Comparison of ENCODE assay signal across 21 cellular contexts in the genomic region with DNA sequence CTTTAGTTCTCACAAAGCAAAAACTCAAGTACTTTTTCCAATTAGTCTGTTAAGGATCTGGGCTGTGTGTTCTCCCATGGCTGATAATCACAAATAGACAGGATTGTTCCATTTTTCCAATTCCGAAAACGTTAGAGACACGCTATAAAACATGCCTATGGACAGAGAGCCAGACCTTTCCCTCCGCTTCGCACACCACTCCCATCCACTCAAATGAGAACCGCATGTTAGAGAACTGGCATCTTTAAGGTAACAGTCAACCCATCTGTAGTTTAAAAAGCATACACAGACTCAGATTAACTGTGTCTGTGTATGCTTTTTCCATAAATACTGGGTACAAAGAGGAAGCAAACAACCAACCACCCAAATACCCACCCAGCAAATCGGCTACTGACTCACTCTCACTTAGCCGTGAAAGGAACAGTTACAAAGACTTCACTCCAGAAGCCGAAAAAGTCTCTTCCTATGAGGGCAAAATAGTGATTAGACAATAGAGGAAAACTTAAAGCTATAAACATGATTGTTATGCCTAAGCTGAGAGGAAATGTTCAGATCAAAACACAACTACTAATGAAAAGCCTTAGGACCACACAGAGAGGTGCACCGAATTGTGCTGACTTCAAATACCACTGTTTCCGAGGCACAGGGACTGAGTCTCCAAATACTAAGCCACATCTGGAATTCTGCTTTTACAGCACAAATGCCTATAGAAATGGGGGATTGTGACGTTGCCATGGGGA. TPM values are rescaled to one million over a fixed set of nuclear protein-coding genes. Genes with fewer than 3 reads are reported as not detected.
DNase-seq lines count a peak whose midpoint lies in the region; ATAC-seq, FAIRE-seq and TF ChIP-seq lines count a peak whose summit lies in the region.
"Had no signal": no experiment of that assay in that cellular context is flagged by ENCODE, and none has a peak within 500 bp of the region (broad histone marks: within the 10 kb centered on the region; RNA-seq: fewer than 3 reads in every experiment).

No MANE protein-coding gene starts in this region.

- no peaks in the 10 kb centered on the region for H3K9me3 ChIP-seq in cardiac muscle cell (ENCODE audit: low read depth)
- no peaks in the 10 kb centered on the region for H3K9me3 ChIP-seq in endothelial cell of umbilical vein (replicated peaks; ENCODE audit: control insufficient read depth, insufficient read depth, low read length)
- no peaks in the 10 kb centered on the region for H3K9me3 ChIP-seq in vagina
- H3K9me3 ChIP-seq: psoas muscle had no signal

- dilution Hi-C loops in endothelial cell of umbilical vein (cut with MboI; ENCODE audit: extremely low pct_ligation_motif_present, low sequenced_read_pairs) = no loop called here

- H3K36me3 Mint-ChIP-seq in nephron (ENCODE audit: low read depth) = peaks cover 4% of the 10 kb centered on the region
- H3K36me3 Mint-ChIP-seq: activated naive CD4-positive, alpha-beta T cell treated with anti-CD3 and anti-CD28 coated beads, Interleukin-2, amount 10 ng/mL, durations not matched to agents 7 days and 5 days had no signal

- H3K9me3 Mint-ChIP-seq in nephron = no peaks in the 10 kb centered on the region
- H3K9me3 Mint-ChIP-seq: activated naive CD4-positive, alpha-beta T cell treated with anti-CD3 and anti-CD28 coated beads, Interleukin-2, amount 10 ng/mL, durations not matched to agents 7 days and 5 days; effector memory CD8-positive, alpha-beta T cell had no signal

- no peak overlapping the region for H3K4me3 ChIP-seq in cardiac muscle cell
- no peak overlapping the region for H3K4me3 ChIP-seq in endothelial cell of umbilical vein (replicated peaks in 1 of 3; ENCODE audit: insufficient read depth in 1 of 3, low read depth in 1 of 3, low read length in 3 of 3)
- peak overlapping the region in 1 of 2 donors; percentile 30 for H3K4me3 ChIP-seq in vagina
- H3K4me3 ChIP-seq: psoas muscle had no signal

- H4K20me1 ChIP-seq in endothelial cell of umbilical vein (replicated peaks; ENCODE audit: control insufficient read depth, extremely low read depth, insufficient read depth, low read length) = no peaks in the 10 kb centered on the region

- H3K27me3 Mint-ChIP-seq in nephron (ENCODE audit: low read depth) = no peaks in the 10 kb centered on the region

- TF ChIP-seq CTCF in cardiac muscle cell (IDR thresholded peaks at IDR 0.05; ENCODE audit: low read depth, low read length) (no peak), endothelial cell of umbilical vein (IDR thresholded peaks at IDR 0.05; ENCODE audit: extremely low read depth in 1 of 2, insufficient read depth in 1 of 2, low read depth in 1 of 2, low read length in 2 of 2) (no peak), nephron (IDR thresholded peaks at IDR 0.05; ENCODE audit: unreplicated experiment in 3 of 3) (no peak), vagina (IDR thresholded peaks at IDR 0.05) (no peak)

- DNase-seq in cardiac muscle cell (ENCODE audit: low read depth in 1 of 2, low spot score in 1 of 2) (no peak), Right ventricle myocardium inferior (ENCODE audit: missing footprints) (no peak), endothelial cell of umbilical vein (ENCODE audit: low read depth, low spot score) (no peak), vagina (ENCODE audit: extremely low spot score in 2 of 2) (no peak), germinal center (ENCODE audit: low spot score) (no peak)
- DNase-seq in NK-92 treated with Interleukin-12 subunit alpha and Interleukin-12 subunit beta, amount 100 ng/mL, for 24 hours (lab: John Stamatoyannopoulos, UW) = no peak
- DNase-seq: activated CD4-positive, alpha-beta T cell treated with anti-CD3 and anti-CD28 coated beads for 4 hours; activated naive CD4-positive, alpha-beta T cell treated with anti-CD3 and anti-CD28 coated beads, Interleukin-2, amount 10 ng/mL, durations not matched to agents 7 days and 5 days; effector memory CD8-positive, alpha-beta T cell; glutamatergic neuron; Karpas-422; kidney glomerular epithelial cell; NCI-H1436 treated with DMSO at 0.1 percent for 48 hours; NCI-H226; psoas muscle; SHP77 treated with DMSO at 0.1 percent for 48 hours; stimulated activated CD4-positive, alpha-beta T cell treated with anti-CD3 and anti-CD28 coated beads, Interleukin-1b, Interleukin-23, amount 100 ng/mL, for 48 hours had no signal

- peak overlapping the region; percentile 94 to 98 (median 95) for H3K27ac Mint-ChIP-seq in nephron
- H3K27ac Mint-ChIP-seq: activated naive CD4-positive, alpha-beta T cell treated with anti-CD3 and anti-CD28 coated beads, Interleukin-2, amount 10 ng/mL, durations not matched to agents 7 days and 5 days had no signal

- H3K36me3 ChIP-seq in cardiac muscle cell = no peaks in the 10 kb centered on the region
- H3K36me3 ChIP-seq in endothelial cell of umbilical vein (ENCODE audit: control insufficient read depth in 2 of 2, extremely low read depth in 1 of 2, insufficient read depth in 2 of 2, low read length in 2 of 2) = no peaks in the 10 kb centered on the region
- no peaks in the 10 kb centered on the region for H3K36me3 ChIP-seq in vagina

- H3K4me3 Mint-ChIP-seq in nephron = peak overlapping the region; percentile 51 to 61 (median 52)
- H3K4me3 Mint-ChIP-seq: activated naive CD4-positive, alpha-beta T cell treated with anti-CD3 and anti-CD28 coated beads, Interleukin-2, amount 10 ng/mL, durations not matched to agents 7 days and 5 days; effector memory CD8-positive, alpha-beta T cell had no signal

- intact Hi-C loops in Right ventricle myocardium inferior (cut with DNase I) = loop anchor here (5.0 kb wide), 1 partner anchor 33 kb away; no protein-coding TSS in a partner anchor
- intact Hi-C loops in endothelial cell of umbilical vein (cut with micrococcal nuclease) = no loop called here
- intact Hi-C loops in vagina (cut with DNase I) = no loop called here

- H3K9ac ChIP-seq in endothelial cell of umbilical vein (replicated peaks; ENCODE audit: extremely low read depth, insufficient read depth, low read length) = no peak overlapping the region

- no peaks in the 10 kb centered on the region for H3K9me1 ChIP-seq in endothelial cell of umbilical vein (replicated peaks; ENCODE audit: control insufficient read depth, extremely low read depth, insufficient read depth, low read length)

- H3K4me2 ChIP-seq in endothelial cell of umbilical vein (ENCODE audit: insufficient read depth, low read length) = no peak overlapping the region

- peak; percentile 73 for FAIRE-seq in endothelial cell of umbilical vein (lab: Jason Lieb, UNC)
- FAIRE-seq: A204.1 had no signal

- no peaks in the 10 kb centered on the region for H3K27me3 ChIP-seq in cardiac muscle cell
- peaks cover 14 to 29% of the 10 kb centered on the region in 2 experiments for H3K27me3 ChIP-seq in endothelial cell of umbilical vein (ENCODE audit: control insufficient read depth in 2 of 2, insufficient read depth in 2 of 2, low read length in 2 of 2)
- H3K27me3 ChIP-seq in vagina = no peaks in the 10 kb centered on the region

- peak overlapping the region; percentile 89 for H3K27ac ChIP-seq in cardiac muscle cell
- no peak overlapping the region for H3K27ac ChIP-seq in endothelial cell of umbilical vein (ENCODE audit: insufficient read depth, low read depth, low read length)
- H3K27ac ChIP-seq in vagina = peak overlapping the region; percentile 67
- H3K27ac ChIP-seq: HL-60, psoas muscle had no signal

- TF ChIP-seq POLR2A in endothelial cell of umbilical vein (IDR thresholded peaks at IDR 0.05; ENCODE audit: low read depth, low read length) (no peak), vagina (IDR thresholded peaks at IDR 0.05) (no peak)

- POLR2A ChIA-PET in endothelial cell of umbilical vein (lab: Charles Lee) = no interaction called here

- ATAC-seq in Right ventricle myocardium inferior (no peak), GM19395 (IDR thresholded peaks at IDR 0.05; ENCODE audit: unreplicated experiment) (no peak)
- ATAC-seq: effector memory CD8-positive, alpha-beta T cell had no signal

- peaks cover 81% of the 10 kb centered on the region for H3K4me1 ChIP-seq in cardiac muscle cell (ENCODE audit: low read depth)
- no peaks in the 10 kb centered on the region for H3K4me1 ChIP-seq in endothelial cell of umbilical vein (ENCODE audit: control insufficient read depth, extremely low read depth, insufficient read depth, low read length)
- H3K4me1 ChIP-seq in vagina = peaks cover 17% of the 10 kb centered on the region
- H3K4me1 ChIP-seq: psoas muscle had no signal

- no peaks in the 10 kb centered on the region for H3K79me2 ChIP-seq in endothelial cell of umbilical vein (ENCODE audit: control insufficient read depth, insufficient read depth, low read length)

- peaks cover 84% of the 10 kb centered on the region for H3K4me1 Mint-ChIP-seq in nephron

- no TSS peak for BruUV-seq in endothelial cell of umbilical vein (replicated peaks; lab: Mats Ljungman, UMichigan)

- CTCF ChIA-PET in endothelial cell of umbilical vein (lab: Charles Lee) = interaction anchor here (0.6 to 1.0 kb wide), 2 partner anchors 12 to 41 kb away, joined by 3 read pairs; no protein-coding TSS in a partner anchor

- H2AFZ ChIP-seq in endothelial cell of umbilical vein (ENCODE audit: low read depth, low read length) = peak overlapping the region; percentile 19

TF ChIP-seq in endothelial cell of umbilical vein, 7 proteins besides CTCF, POLR2A, EP300 and RAD21:
- TF ChIP-seq, protein P1, sequence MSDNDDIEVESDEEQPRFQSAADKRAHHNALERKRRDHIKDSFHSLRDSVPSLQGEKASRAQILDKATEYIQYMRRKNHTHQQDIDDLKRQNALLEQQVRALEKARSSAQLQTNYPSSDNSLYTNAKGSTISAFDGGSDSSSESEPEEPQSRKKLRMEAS (IDR thresholded peaks at IDR 0.05; ENCODE audit: insufficient read depth, insufficient read length) = no peak
- no peak for TF ChIP-seq MYC (IDR thresholded peaks at IDR 0.05; ENCODE audit: low read depth, low read length)
- TF ChIP-seq EZH2 (IDR thresholded peaks at IDR 0.05; ENCODE audit: borderline replicate concordance, low read depth, low read length, severe bottlenecking) = peak; percentile 32

RNA-seq across cellular contexts. Expression of a gene that starts 36.1 kb away (rescaled TPM):
- total RNA-seq in cardiac muscle cell = 23.1 and 110 TPM in 2 replicates
- polyA plus RNA-seq in cardiac muscle cell = 7.4 and 26.5 TPM in 2 replicates
- 6.7 TPM for total RNA-seq in Right ventricle myocardium inferior
- total RNA-seq in endothelial cell of umbilical vein = 0.93 and 0.97 TPM in 2 replicates
- 0.29 and 0.36 TPM in 2 replicates for polyA plus RNA-seq in endothelial cell of umbilical vein
- 0.19 and 0.20 TPM in 2 replicates for polyA plus RNA-seq in endothelial cell of umbilical vein (2011; cell fraction: cytosol; rRNA removed)
- 0.27 and 0.32 TPM in 2 replicates for polyA plus RNA-seq in endothelial cell of umbilical vein (2011; cell fraction: nucleus; rRNA removed)
- polyA plus RNA-seq in endothelial cell of umbilical vein (2012) = 0.27 and 0.55 TPM in 2 replicates
- 0.72 and 1.1 TPM in 2 replicates for polyA minus RNA-seq in endothelial cell of umbilical vein
- polyA minus RNA-seq in endothelial cell of umbilical vein (2011; cell fraction: cytosol; rRNA and poly(A)+ RNA removed) = 0.20 TPM
- 0.24 and 0.38 TPM in 2 replicates for polyA minus RNA-seq in endothelial cell of umbilical vein (2011; cell fraction: nucleus; rRNA and poly(A)+ RNA removed)
- total RNA-seq in vagina = 17.2 TPM
